Comparison of ENCODE assay signal across 12 cellular contexts in genomic region chr2:154696771-154697170, GRCh38.
DNase-seq lines count a peak whose midpoint lies in the region; ATAC-seq, FAIRE-seq and TF ChIP-seq lines count a peak whose summit lies in the region.
"Had no signal": no experiment of that assay in that cellular context is flagged by ENCODE, and none has a peak within 500 bp of the region (broad histone marks: within the 10 kb centered on the region; RNA-seq: fewer than 3 reads in every experiment).

No MANE protein-coding gene starts in this region.

- H3K4me3 ChIP-seq in retinal pigment epithelial cell (ENCODE audit: low read length), result peak overlapping the region; percentile 62

- peak overlapping the region; percentile 83 for H3K27ac ChIP-seq in VCaP
- H3K27ac ChIP-seq: colonic mucosa had no signal

- FAIRE-seq in islet of Langerhans (lab: Jason Lieb, UNC), result peak; percentile 91

- TF ChIP-seq CTCF in VCaP (conservative IDR thresholded peaks at IDR 0.05), result no peak
- no peak for TF ChIP-seq CTCF in retinal pigment epithelial cell (conservative IDR thresholded peaks at IDR 0.05; ENCODE audit: low read depth, low read length)

- peak; percentile 54 for DNase-seq in NCI-H1092 treated with DMSO at 0.1 percent for 48 hours (lab: John Stamatoyannopoulos, UW)
- no peak for DNase-seq in NCI-H1092 (lab: John Stamatoyannopoulos, UW)
- no peak for DNase-seq in retinal pigment epithelial cell (ENCODE audit: low read depth)
- no peak for DNase-seq in GF-D8 (lab: John Stamatoyannopoulos, UW)
- DNase-seq in activated T-cell treated with anti-CD3 and anti-CD28 coated beads, Interleukin-2, amount 50 U/mL, for 1 hour, result no peak
- DNase-seq: CD4-positive, CD25-positive, alpha-beta regulatory T cell; immature natural killer cell; NCI-H187 treated with DMSO at 0.1 percent for 48 hours had no signal

- no peak for ATAC-seq in activated CD4-positive, CD25-positive, alpha-beta regulatory T cell treated with anti-CD3 and anti-CD28 coated beads, Interleukin-2, amount 50 U/mL, for 24 hours
